In genomic region chr11:61890536-61891330, GRCh38 we compare ENCODE assay signal across 8 cellular contexts. TPM values are rescaled to one million over a fixed set of nuclear protein-coding genes. Genes with fewer than 3 reads are reported as not detected.
DNase-seq lines count a peak whose midpoint lies in the region; ATAC-seq and TF ChIP-seq lines count a peak whose summit lies in the region.

No MANE protein-coding gene starts in this region.

- H3K36me3 ChIP-seq in lower lobe of right lung, result no peaks in the 10 kb centered on the region

- DNase-seq in COLO829 (ENCODE audit: low spot score) (peak; percentile 26), dorsolateral prefrontal cortex (peak in 3 of 10 donors; percentile 30 to 75 (median 44)), lower lobe of right lung (peak; percentile 74), stromal cell of bone marrow (ENCODE audit: low read depth) (peak; percentile 50)
- no peak for DNase-seq in Jurkat, Clone E6-1 (ENCODE audit: low read depth, low spot score)

- H3K9me3 ChIP-seq in lower lobe of right lung, result no peaks in the 10 kb centered on the region

- H3K27me3 ChIP-seq in dorsolateral prefrontal cortex (no peaks in the 10 kb centered on the region), lower lobe of right lung (ENCODE audit: low read depth) (no peaks in the 10 kb centered on the region)

- H3K4me3 ChIP-seq in Jurkat, Clone E6-1 (ENCODE audit: low read length), result peak overlapping the region; percentile 70
- peak overlapping the region; percentile 52 to 97 (median 87) for H3K4me3 ChIP-seq in dorsolateral prefrontal cortex
- peak overlapping the region; percentile 82 for H3K4me3 ChIP-seq in lower lobe of right lung

- peaks cover 18% of the 10 kb centered on the region for H3K4me1 ChIP-seq in lower lobe of right lung

- peak; percentile 16 for ATAC-seq in GM21381 (IDR thresholded peaks at IDR 0.05; ENCODE audit: unreplicated experiment)
- peak; percentile 16 to 40 for ATAC-seq in lower lobe of right lung
- no peak for ATAC-seq in GM18861 (IDR thresholded peaks at IDR 0.05; ENCODE audit: unreplicated experiment)

- intact Hi-C loops in dorsolateral prefrontal cortex (cut with DNase I) (loop anchor here (1.0 to 10.0 kb wide), 5 partner anchors 73 to 444 kb away; partner anchors contain the start of genes ASRGL1 (in 1 of the 2) and FADS1 (in 1 of the 2)), lower lobe of right lung (cut with DNase I) (no loop called here)

- H3K27ac ChIP-seq in VCaP, result peak overlapping the region; percentile 79
- H3K27ac ChIP-seq in dorsolateral prefrontal cortex, result peak overlapping the region; percentile 3 to 96 (median 90)
- peak overlapping the region; percentile 83 for H3K27ac ChIP-seq in lower lobe of right lung

- peak; percentile 50 for TF ChIP-seq CTCF in VCaP (conservative IDR thresholded peaks at IDR 0.05)
- peak in 6 of 56 donors; percentile 2 to 26 (median 12) for TF ChIP-seq CTCF in dorsolateral prefrontal cortex (IDR thresholded peaks at IDR 0.05 in 54 of 56, conservative IDR thresholded peaks at IDR 0.05 in 2 of 56; ENCODE audit: low read depth in 1 of 56, partially characterized antibody in 56 of 56)
- no peak for TF ChIP-seq CTCF in lower lobe of right lung (IDR thresholded peaks at IDR 0.05)

RNA-seq across cellular contexts. Expression of gene FADS3, which starts 0.6 kb away (rescaled TPM):
- polyA plus RNA-seq in Jurkat, Clone E6-1 (2012; ENCODE audit: insufficient read depth, insufficient read length), result 25.1 TPM
- total RNA-seq in dorsolateral prefrontal cortex, result 100 to 1,000 TPM in 31 of 120 experiments, 10 to 100 TPM in 89; 52.0 to 134 (median 87.6) TPM
- 50.1 TPM for total RNA-seq in lower lobe of right lung

RNA-seq across cellular contexts. Expression of gene RAB3IL1, which starts 26.6 kb away (rescaled TPM):
- polyA plus RNA-seq in Jurkat, Clone E6-1 (2012; ENCODE audit: insufficient read depth, insufficient read length), result 8.6 TPM
- 10 to 100 TPM in 71 of 120 experiments, 1 to 10 TPM in 49; 5.8 to 23.3 (median 10.7) TPM for total RNA-seq in dorsolateral prefrontal cortex
- 11.4 TPM for total RNA-seq in lower lobe of right lung

RNA-seq across cellular contexts. Expression of gene BEST1, which starts 59.4 kb away (rescaled TPM):
- 0.55 TPM for polyA plus RNA-seq in Jurkat, Clone E6-1 (2012; ENCODE audit: insufficient read depth, insufficient read length)
- total RNA-seq in dorsolateral prefrontal cortex (100 to 1,000 TPM in 2 of 120 experiments, 10 to 100 TPM in 118; 10.7 to 176 (median 32.0) TPM), lower lobe of right lung (14.1 TPM)
